ENCODE assay signal across 25 cellular contexts in genomic region chr4:169209388-169209883, GRCh38.
"Had no signal": no experiment of that assay in that cellular context is flagged by ENCODE, and none has a peak within 500 bp of the region (broad histone marks: within the 10 kb centered on the region; RNA-seq: fewer than 3 reads in every experiment).

No MANE protein-coding gene starts in this region.

- H3K36me3 ChIP-seq: colonic mucosa, prostate gland, vagina had no signal

- DNase-seq: activated CD4-positive, alpha-beta T cell treated with anti-CD3 and anti-CD28 coated beads, Interleukin-2, amount 10 ng/mL, durations not matched to agents 7 days and 5 days; activated CD8-positive, alpha-beta T cell treated with anti-CD3 and anti-CD28 coated beads, Interleukin-2, amount 10 ng/mL, durations not matched to agents 7 days and 5 days; activated naive CD4-positive, alpha-beta T cell treated with anti-CD3 and anti-CD28 coated beads for 36 hours; activated T-cell treated with anti-CD3 and anti-CD28 coated beads, Interleukin-2, amount 50 U/mL, for 4 hours; anterior cingulate cortex; central memory CD4-positive, alpha-beta T cell; colonic mucosa; endodermal cell; midbrain; nephron progenitor cell; right cardiac atrium; stimulated activated CD4-positive, alpha-beta T cell treated with anti-CD3 and anti-CD28 coated beads, Interleukin-15, amount 100 ng/mL, for 24 hours; stimulated activated CD4-positive, alpha-beta T cell treated with anti-CD3 and anti-CD28 coated beads, Interleukin-2, amount 100 ng/mL, for 48 hours; stimulated activated naive CD8-positive, alpha-beta T cell treated with anti-CD3 and anti-CD28 coated beads, Interleukin-15, amount 100 ng/mL, for 72 hours; trophoblast cell had no signal

- FAIRE-seq: frontal cortex, keratinocyte, TTC549 had no signal

- H3K27ac ChIP-seq: colonic mucosa, prostate gland, skin epidermis, suprapubic skin, vagina had no signal

- H3K4me1 ChIP-seq: prostate gland had no signal

- H3K9me3 ChIP-seq: colonic mucosa, prostate gland, suprapubic skin, vagina had no signal

- H3K4me3 ChIP-seq: colonic mucosa, lung, prostate gland, skin epidermis, suprapubic skin, vagina had no signal

- ATAC-seq: activated CD4-positive, CD25-positive, alpha-beta regulatory T cell treated with anti-CD3 and anti-CD28 coated beads, Interleukin-2, amount 50 U/mL, for 24 hours; activated CD8-positive, alpha-beta T cell treated with anti-CD3 and anti-CD28 coated beads, Interleukin-2, amount 10 ng/mL, durations not matched to agents 7 days and 5 days; activated T-cell treated with anti-CD3 and anti-CD28 coated beads, Interleukin-2, amount 50 U/mL, for 4 hours; left lobe of liver; right cardiac atrium; stimulated activated naive CD8-positive, alpha-beta T cell treated with anti-CD3 and anti-CD28 coated beads, Interleukin-15, amount 100 ng/mL, for 72 hours had no signal

- H3K27me3 ChIP-seq: colonic mucosa, suprapubic skin, vagina had no signal
